1 cellular context compared by ENCODE assay signal in the genomic region with DNA sequence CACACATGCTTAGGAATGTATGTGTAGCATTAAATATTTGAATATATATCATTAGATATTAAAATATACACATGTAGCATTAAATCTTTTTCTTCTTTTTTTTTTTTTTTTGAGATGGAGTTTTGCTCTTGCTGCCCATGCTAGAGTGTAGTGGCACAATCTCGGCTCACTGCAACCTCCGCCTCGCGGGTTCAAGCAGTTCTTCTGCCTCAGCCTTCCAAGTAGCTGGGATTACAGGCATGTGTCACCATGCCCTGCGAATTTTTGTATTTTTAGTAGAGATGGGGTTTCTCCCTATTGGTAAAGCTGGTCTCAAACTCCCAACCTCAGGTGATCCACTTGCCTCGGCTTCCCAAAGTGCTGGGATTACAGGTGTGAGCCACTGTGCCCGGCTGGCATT.
DNase-seq lines count a peak whose midpoint lies in the region.
"Not testable (repeated sequence)": the region's sequence is repeated elsewhere in the genome, so short reads cannot be mapped to it uniquely, and the experiment has no call there.

No MANE protein-coding gene starts in this region.

- intact Hi-C loops in posterior vena cava (cut with DNase I) = not testable (repeated sequence)

- peak; percentile 56 for DNase-seq in posterior vena cava (ENCODE audit: low spot score)
